Comparison of ENCODE assay signal across 10 cellular contexts in genomic region chr5:143153332-143154119, GRCh38.
DNase-seq lines count a peak whose midpoint lies in the region; ATAC-seq, FAIRE-seq and TF ChIP-seq lines count a peak whose summit lies in the region.
"Had no signal": no experiment of that assay in that cellular context is flagged by ENCODE, and none has a peak within 500 bp of the region (broad histone marks: within the 10 kb centered on the region; RNA-seq: fewer than 3 reads in every experiment).

No MANE protein-coding gene starts in this region.

- H3K27ac Mint-ChIP-seq in astrocyte (ENCODE audit: unreplicated experiment), result peak overlapping the region; percentile 36

- H3K4me2 ChIP-seq in astrocyte (ENCODE audit: low read length), result peak overlapping the region; percentile 19

- H3K27me3 ChIP-seq in astrocyte (ENCODE audit: insufficient read depth, low read length) (no peaks in the 10 kb centered on the region), right atrium auricular region (no peaks in the 10 kb centered on the region), skeletal muscle tissue (ENCODE audit: control insufficient read depth in 3 of 3, insufficient read depth in 3 of 3, low read length in 3 of 3) (no peaks in the 10 kb centered on the region)

- H3K4me1 Mint-ChIP-seq in astrocyte (ENCODE audit: low read depth, unreplicated experiment), result peaks cover 26% of the 10 kb centered on the region

- H3K9me3 ChIP-seq in astrocyte (ENCODE audit: insufficient read depth, low read depth, low read length) (no peaks in the 10 kb centered on the region), right atrium auricular region (no peaks in the 10 kb centered on the region), skeletal muscle tissue (ENCODE audit: control insufficient read depth in 3 of 3, low read length in 3 of 3) (no peaks in the 10 kb centered on the region)

- H3K4me3 Mint-ChIP-seq in astrocyte (ENCODE audit: unreplicated experiment), result no peak overlapping the region

- H3K36me3 Mint-ChIP-seq in astrocyte (ENCODE audit: low read depth, unreplicated experiment), result peaks cover 2% of the 10 kb centered on the region

- H3K4me1 ChIP-seq in astrocyte (ENCODE audit: insufficient read depth, low read length), result peaks cover 15% of the 10 kb centered on the region
- H3K4me1 ChIP-seq in right atrium auricular region, result peaks cover 0 to 29% of the 10 kb centered on the region in 2 donors
- peaks cover 23 to 40% (median 27%) of the 10 kb centered on the region in 3 donors for H3K4me1 ChIP-seq in skeletal muscle tissue (ENCODE audit: control insufficient read depth in 3 of 3, insufficient read depth in 3 of 3, low read length in 3 of 3)

- H3K36me3 ChIP-seq in astrocyte (ENCODE audit: insufficient read depth, low read length) (no peaks in the 10 kb centered on the region), right atrium auricular region (peaks cover 8% of the 10 kb centered on the region), skeletal muscle tissue (ENCODE audit: control insufficient read depth in 3 of 3, insufficient read depth in 3 of 3, low read length in 3 of 3) (peaks cover 0 to 3% (median 2%) of the 10 kb centered on the region in 3 donors)

- FAIRE-seq in astrocyte (lab: Jason Lieb, UNC), result no peak

- H3K9ac ChIP-seq in astrocyte (ENCODE audit: low read length) (no peak overlapping the region), skeletal muscle tissue (ENCODE audit: low read depth in 1 of 3, low read length in 3 of 3) (no peak overlapping the region)

- H3K4me3 ChIP-seq in astrocyte (ENCODE audit: insufficient read depth, low read depth, low read length), result no peak overlapping the region
- no peak overlapping the region for H3K4me3 ChIP-seq in right atrium auricular region
- H3K4me3 ChIP-seq in skeletal muscle tissue (ENCODE audit: low read length in 3 of 3), result peak overlapping the region in 1 of 3 donors; percentile 25

- no peak overlapping the region for H2AFZ ChIP-seq in astrocyte (ENCODE audit: low read depth, low read length)

- H4K20me1 ChIP-seq in astrocyte (ENCODE audit: insufficient read depth, low read length), result no peaks in the 10 kb centered on the region

- H3K27me3 Mint-ChIP-seq in astrocyte (ENCODE audit: low read depth, unreplicated experiment), result no peaks in the 10 kb centered on the region

- ATAC-seq in HG03135 (IDR thresholded peaks at IDR 0.05; ENCODE audit: unreplicated experiment) (no peak), GM18498 (IDR thresholded peaks at IDR 0.05; ENCODE audit: unreplicated experiment) (no peak), HG02571 (IDR thresholded peaks at IDR 0.05; ENCODE audit: unreplicated experiment) (no peak)

- H3K79me2 ChIP-seq in astrocyte (ENCODE audit: insufficient read depth, low read length), result no peaks in the 10 kb centered on the region

- peak; percentile 83 for DNase-seq in GM04504 (ENCODE audit: low read depth)
- DNase-seq in astrocyte (ENCODE audit: low read depth), result peak; percentile 90
- DNase-seq in right atrium auricular region (ENCODE audit: low spot score), result peak; percentile 87
- DNase-seq in NCI-H526 treated with DMSO at 0.1 percent for 48 hours (lab: John Stamatoyannopoulos, UW), result no peak
- DNase-seq: head of caudate nucleus, nucleus accumbens had no signal

- TF ChIP-seq CTCF in astrocyte (IDR thresholded peaks at IDR 0.05; ENCODE audit: insufficient read depth, low read depth, low read length) (no peak), right atrium auricular region (IDR thresholded peaks at IDR 0.05) (no peak)

- H3K9me3 Mint-ChIP-seq in astrocyte (ENCODE audit: unreplicated experiment), result peaks cover 2% of the 10 kb centered on the region

- H3K27ac ChIP-seq in astrocyte (ENCODE audit: low read depth, low read length) (peak overlapping the region; percentile 25), right atrium auricular region (peak overlapping the region; percentile 25 to 70), skeletal muscle tissue (ENCODE audit: low read depth, low read length) (peak overlapping the region; percentile 32)
